In the genomic region with DNA sequence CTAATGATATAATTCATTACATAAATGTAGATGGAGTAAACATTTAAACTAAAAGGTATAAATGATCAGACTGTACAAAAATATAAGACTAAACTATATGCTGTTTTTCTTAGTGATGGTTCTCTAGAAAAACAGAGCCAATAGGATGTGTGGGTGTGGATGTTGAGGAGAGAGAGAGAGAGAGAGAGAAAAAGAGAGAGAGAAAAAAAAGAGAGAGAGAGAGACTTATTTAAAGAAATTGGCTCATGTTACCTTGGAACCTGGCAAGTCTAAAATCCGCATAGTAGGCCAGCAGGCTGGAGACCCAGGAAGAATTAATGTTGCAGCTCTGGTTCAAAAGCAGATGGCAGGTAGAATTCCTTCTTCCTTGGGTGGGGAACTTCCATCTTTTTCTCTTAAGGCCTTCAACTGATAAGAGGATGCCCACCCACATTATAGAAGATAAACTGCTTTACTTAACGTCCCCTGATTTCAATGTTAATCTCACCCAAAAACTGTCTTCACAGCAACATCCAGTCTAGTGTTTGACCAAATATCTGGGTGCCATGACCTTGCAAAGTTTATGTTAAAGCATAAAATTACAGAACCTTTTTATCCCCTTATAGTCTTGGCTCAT, we compare ENCODE assay signal across 25 cellular contexts.
DNase-seq lines count a peak whose midpoint lies in the region; ATAC-seq, FAIRE-seq and TF ChIP-seq lines count a peak whose summit lies in the region.
"Had no signal": no experiment of that assay in that cellular context is flagged by ENCODE, and none has a peak within 500 bp of the region (broad histone marks: within the 10 kb centered on the region; RNA-seq: fewer than 3 reads in every experiment).

No MANE protein-coding gene starts in this region.

- POLR2A ChIA-PET in HEK293 (lab: Yijun Ruan, JAX) = no interaction called here
- POLR2A ChIA-PET in K562 (lab: Yijun Ruan, JAX) = no interaction called here

- H3K27me3 ChIP-seq in K562 (ENCODE audit: control insufficient read depth in 2 of 2, insufficient read depth in 2 of 2, low read length in 2 of 2) = no peaks in the 10 kb centered on the region
- H3K27me3 ChIP-seq in SJCRH30 = no peaks in the 10 kb centered on the region; the same call in 1 of the 2 replicates
- H3K27me3 ChIP-seq: BE2C, BLaER1 had no signal

- H3K4me3 Mint-ChIP-seq in neural crest cell = no peak overlapping the region
- H3K4me3 Mint-ChIP-seq: CD14-positive monocyte; CD4-positive, alpha-beta memory T cell; CD4-positive, CD25-positive, alpha-beta regulatory T cell; CD8-positive, alpha-beta memory T cell had no signal

- BruUV-seq in K562 (replicated peaks; lab: Mats Ljungman, UMichigan) = no TSS peak

- H3K4me2 ChIP-seq in K562 (ENCODE audit: insufficient read depth, low read length) = no peak overlapping the region
- H3K4me2 ChIP-seq: BLaER1 had no signal

- H3K27ac ChIP-seq in HEK293 (ENCODE audit: extremely low read depth, low read depth, low read length) (no peak overlapping the region), K562 (ENCODE audit: extremely low read depth, low read depth, low read length) (no peak overlapping the region), SJCRH30 (no peak overlapping the region)
- H3K27ac ChIP-seq: BLaER1 had no signal

- H3K27ac Mint-ChIP-seq in neural crest cell (ENCODE audit: unreplicated experiment) = peak overlapping the region; percentile 58
- H3K27ac Mint-ChIP-seq: CD14-positive monocyte; CD4-positive, alpha-beta memory T cell; CD4-positive, CD25-positive, alpha-beta regulatory T cell; CD8-positive, alpha-beta memory T cell had no signal

- H3K4me1 Mint-ChIP-seq in neural crest cell = no peaks in the 10 kb centered on the region
- H3K4me1 Mint-ChIP-seq: CD4-positive, alpha-beta memory T cell; CD4-positive, CD25-positive, alpha-beta regulatory T cell; CD8-positive, alpha-beta memory T cell had no signal

- H3K36me3 ChIP-seq in HEK293 (ENCODE audit: control insufficient read depth in 2 of 2, insufficient read depth in 1 of 2, low read length in 2 of 2) (no peaks in the 10 kb centered on the region), K562 (ENCODE audit: control insufficient read depth, insufficient read depth, low read length) (no peaks in the 10 kb centered on the region), SJCRH30 (no peaks in the 10 kb centered on the region)
- H3K36me3 ChIP-seq: BE2C, BLaER1 had no signal

- H3K9ac ChIP-seq in K562 (ENCODE audit: insufficient read depth in 1 of 2, low read depth in 2 of 2, low read length in 2 of 2) = no peak overlapping the region
- H3K9ac ChIP-seq: BLaER1 had no signal

- no peaks in the 10 kb centered on the region for H3K27me3 Mint-ChIP-seq in neural crest cell (ENCODE audit: low read depth)

- intact Hi-C loops in K562 (cut with micrococcal nuclease) = no loop called here

- TF ChIP-seq RAD21 in K562 (CRISPR knock-in tag; conservative IDR thresholded peaks at IDR 0.05 in 1 of 2, IDR thresholded peaks at IDR 0.05 in 1 of 2) = no peak

- H3K9me3 ChIP-seq in HEK293 (ENCODE audit: control insufficient read depth, insufficient read depth, low read depth, low read length) = peaks cover 3% of the 10 kb centered on the region
- no peaks in the 10 kb centered on the region for H3K9me3 ChIP-seq in K562 (replicated peaks; ENCODE audit: control insufficient read depth, insufficient read depth, low read depth, low read length)
- H3K9me3 ChIP-seq in SJCRH30 (replicated peaks) = peaks cover 3% of the 10 kb centered on the region; the same call in 1 of the 2 replicates
- H3K9me3 ChIP-seq: BE2C had no signal

- no peaks in the 10 kb centered on the region for H3K79me2 ChIP-seq in K562 (ENCODE audit: control insufficient read depth, insufficient read depth, low read length)

- in situ Hi-C loops in K562 (cut with MboI) = no loop called here

- no peak for DNase-seq in K562 (ENCODE audit: extremely low read depth in 1 of 4, low spot score in 3 of 4)
- no peak for DNase-seq in neural crest cell (ENCODE audit: low read depth, low spot score)
- DNase-seq in GM03348 (ENCODE audit: low spot score) = no peak
- DNase-seq in SJCRH30 = no peak
- DNase-seq: 8988T; ACHN; BE2C; C1 segment of cervical spinal cord; CD4-positive, alpha-beta memory T cell; CD4-positive, CD25-positive, alpha-beta regulatory T cell; CD8-positive, alpha-beta memory T cell; COR-L47; DMS 273 treated with DMSO at 0.1 percent for 48 hours; DMS153; DMS53; DMS79; DND-41; EL; GDM1 had no signal

- peaks cover 9% of the 10 kb centered on the region for H3K36me3 Mint-ChIP-seq in neural crest cell (ENCODE audit: low read depth)
- H3K36me3 Mint-ChIP-seq: CD14-positive monocyte; CD4-positive, alpha-beta memory T cell; CD4-positive, CD25-positive, alpha-beta regulatory T cell; CD8-positive, alpha-beta memory T cell had no signal

- no peak overlapping the region for H2AFZ ChIP-seq in K562 (ENCODE audit: low read depth, low read length)

- no peak for TF ChIP-seq EP300 in K562 (IDR thresholded peaks at IDR 0.05; ENCODE audit: low read length)

- 0% methylated on average over 2 of the region's 2 CpGs for WGBS in K562 (ENCODE audit: insufficient coverage, low coverage, missing lambda C conversion rate)

- no peak for FAIRE-seq in K562 (lab: Jason Lieb, UNC)
- FAIRE-seq: A204.1, GM12891, GM19239 had no signal

- H3K9me1 ChIP-seq in K562 (ENCODE audit: control insufficient read depth, insufficient read depth, low read length) = no peaks in the 10 kb centered on the region

- H3K4me1 ChIP-seq in HEK293 (ENCODE audit: control insufficient read depth, insufficient read depth, low read length) (no peaks in the 10 kb centered on the region), K562 (replicated peaks in 1 of 2; ENCODE audit: control insufficient read depth in 2 of 2, insufficient read depth in 2 of 2, low read length in 2 of 2) (peaks cover 0 to 10% of the 10 kb centered on the region in 2 experiments; a peak in 2 of 5 replicates), SJCRH30 (no peaks in the 10 kb centered on the region)
- H3K4me1 ChIP-seq: BE2C, BLaER1 had no signal

- no peak for ATAC-seq in K562

- no peaks in the 10 kb centered on the region for H4K20me1 ChIP-seq in K562 (replicated peaks; ENCODE audit: control insufficient read depth, insufficient read depth, low read length)
- H4K20me1 ChIP-seq: BLaER1 had no signal

- peaks cover 15% of the 10 kb centered on the region for H3K9me3 Mint-ChIP-seq in neural crest cell

- TF ChIP-seq POLR2A in K562 (conservative IDR thresholded peaks at IDR 0.05) = no peak

- TF ChIP-seq CTCF in HEK293 (tag by site-specific recombination; IDR thresholded peaks at IDR 0.05) (no peak), K562 (IDR thresholded peaks at IDR 0.05 in 2 of 3, conservative IDR thresholded peaks at IDR 0.05 in 1 of 3; ENCODE audit: insufficient read depth in 2 of 3, low read depth in 1 of 3, low read length in 3 of 3) (no peak), neural crest cell (conservative IDR thresholded peaks at IDR 0.05) (no peak)

- CTCF ChIA-PET in HEK293 (lab: Yijun Ruan, JAX) (no interaction called here), K562 (lab: Yijun Ruan, JAX; ENCODE audit: low intra/inter-chr PET ratio) (no interaction called here)

- no peak overlapping the region for H3K4me3 ChIP-seq in HEK293 (ENCODE audit: low read depth, low read length)
- H3K4me3 ChIP-seq in K562 = no peak overlapping the region
- no peak overlapping the region for H3K4me3 ChIP-seq in SJCRH30
- H3K4me3 ChIP-seq: BLaER1 had no signal

TF ChIP-seq in HEK293, 187 proteins besides CTCF, POLR2A, EP300 and RAD21 (continues in another document):
- TF ChIP-seq ZNF423 (tag by site-specific recombination; IDR thresholded peaks at IDR 0.05) (no peak), ZBTB1 (tag by site-specific recombination; IDR thresholded peaks at IDR 0.05) (no peak), ZNF248 (tag by site-specific recombination; IDR thresholded peaks at IDR 0.05) (no peak)

TF ChIP-seq in K562, 482 proteins besides CTCF, POLR2A, EP300 and RAD21:
- TF ChIP-seq USF2 (CRISPR knock-in tag; IDR thresholded peaks at IDR 0.05) (no peak), ZNF134 (CRISPR knock-in tag; conservative IDR thresholded peaks at IDR 0.05) (peak; percentile 84), TAF7 (tag; IDR thresholded peaks at IDR 0.05) (no peak)
